1 cellular context compared by ENCODE assay signal in the genomic region with DNA sequence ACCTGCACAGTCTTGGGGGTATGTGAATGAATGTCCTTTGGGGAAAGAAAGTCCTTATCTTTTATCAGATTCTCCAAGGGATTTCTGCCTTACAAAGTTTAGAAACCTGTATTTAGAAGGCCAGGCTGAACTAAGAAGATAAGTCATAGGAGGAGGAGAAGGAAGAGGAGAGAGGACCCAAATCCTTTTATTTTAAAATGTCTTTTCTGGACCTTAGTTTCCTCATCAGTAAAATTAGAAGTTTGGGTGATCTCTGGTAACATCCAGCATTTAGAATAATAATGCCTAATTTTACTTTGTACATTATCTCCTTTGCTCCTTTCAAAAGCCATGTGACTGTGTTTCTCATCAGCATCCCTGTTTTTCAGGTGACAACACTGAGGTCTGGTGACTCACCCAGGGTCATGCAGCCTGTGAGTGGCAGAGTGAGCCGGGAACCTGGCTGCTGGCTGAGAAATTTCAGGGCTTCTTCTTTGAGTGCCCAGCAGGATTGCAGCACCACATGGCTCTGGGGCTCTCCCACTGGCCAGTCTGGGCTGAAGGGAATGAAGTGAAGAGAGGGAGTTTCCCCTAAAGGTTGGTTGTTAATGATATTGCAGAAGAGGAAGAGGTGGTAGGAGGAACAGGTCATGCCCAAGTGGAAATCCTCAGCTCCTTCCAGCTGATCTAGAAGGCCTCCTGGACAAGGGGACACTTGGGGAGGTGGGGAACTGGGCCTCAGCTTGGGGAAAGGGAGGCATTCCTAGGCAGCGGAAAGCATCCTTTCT.
A peak's percentile ranks its signal among the peaks of the same experiment; 100 is the strongest.
TF ChIP-seq lines count a peak whose summit lies in the region.

No MANE protein-coding gene starts in this region.

TF ChIP-seq in HepG2, 621 proteins besides CTCF, POLR2A, EP300 and RAD21 (continued from another document):
- TF ChIP-seq ZNF629 (CRISPR knock-in tag; conservative IDR thresholded peaks at IDR 0.05) (peak; percentile 80), HMGA1 (CRISPR knock-in tag; conservative IDR thresholded peaks at IDR 0.05) (no peak), FOXC1 (CRISPR knock-in tag; IDR thresholded peaks at IDR 0.05; ENCODE audit: borderline replicate concordance) (0 out of 2 replicates have a peak, but pooled peaks have one; percentile 2), CHD4 (IDR thresholded peaks at IDR 0.05; ENCODE audit: borderline replicate concordance, low read length) (0 out of 2 replicates have a peak, but pooled peaks have one; percentile 11), ATF3 (CRISPR knock-in tag; IDR thresholded peaks at IDR 0.05) (0 out of 2 replicates have a peak, but pooled peaks have one; percentile 48), ZNF3 (CRISPR knock-in tag; IDR thresholded peaks at IDR 0.05) (peak; percentile 71; the same call in 1 of the 2 replicates), ZNF335 (CRISPR knock-in tag; IDR thresholded peaks at IDR 0.05) (peak; percentile 26; the same call in 1 of the 2 replicates), HNRNPK (IDR thresholded peaks at IDR 0.05; ENCODE audit: low read depth, low read length, poor library complexity, severe bottlenecking) (no peak), YEATS2 (CRISPR knock-in tag; IDR thresholded peaks at IDR 0.05; ENCODE audit: borderline replicate concordance) (no peak), FOXK1 (CRISPR knock-in tag; IDR thresholded peaks at IDR 0.05; ENCODE audit: borderline replicate concordance, low read depth) (peak; percentile 30; the same call in 1 of the 2 replicates), CBX2 (IDR thresholded peaks at IDR 0.05; ENCODE audit: low read depth, low read length) (no peak), CBX2 (CRISPR knock-in tag; IDR thresholded peaks at IDR 0.05; ENCODE audit: low read depth) (0 out of 2 replicates have a peak, but pooled peaks have one; percentile 10), MAFF (IDR thresholded peaks at IDR 0.05; ENCODE audit: low read depth, low read length) (no peak), NRL (CRISPR knock-in tag; IDR thresholded peaks at IDR 0.05; ENCODE audit: borderline replicate concordance) (0 out of 2 replicates have a peak, but pooled peaks have one; percentile 40), ARNT2 (CRISPR knock-in tag; IDR thresholded peaks at IDR 0.05; ENCODE audit: low read depth) (no peak), GLI4 (CRISPR knock-in tag; IDR thresholded peaks at IDR 0.05; ENCODE audit: borderline replicate concordance) (0 out of 2 replicates have a peak, but pooled peaks have one; percentile 15), ZMYM3 (CRISPR knock-in tag; IDR thresholded peaks at IDR 0.05) (peak; percentile 73; the same call in 1 of the 2 replicates), ASH2L (IDR thresholded peaks at IDR 0.05; ENCODE audit: insufficient read length, low read depth, low read length) (peak; percentile 24)
- TF ChIP-seq, protein P1, sequence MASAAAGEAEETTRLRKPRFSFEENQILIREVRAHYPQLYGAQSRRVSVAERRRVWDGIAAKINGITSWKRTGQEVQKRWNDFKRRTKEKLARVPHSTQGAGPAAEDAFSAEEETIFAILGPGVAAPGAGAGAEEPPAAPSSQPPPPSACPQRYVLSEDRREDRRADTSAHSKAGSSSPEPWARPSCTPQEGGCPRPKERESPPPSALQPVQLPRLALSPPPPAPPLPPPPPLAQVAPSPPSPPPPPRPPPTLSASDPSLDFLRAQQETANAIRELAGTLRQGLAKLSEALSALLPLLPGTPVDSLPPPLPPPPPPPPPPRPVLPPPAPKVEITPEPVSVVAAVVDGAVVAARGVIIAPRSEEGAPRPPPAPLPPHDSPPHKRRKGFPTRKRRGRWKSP (CRISPR knock-in tag; IDR thresholded peaks at IDR 0.05), result 0 out of 2 replicates have a peak, but pooled peaks have one; percentile 23
- TF ChIP-seq, protein P2, sequence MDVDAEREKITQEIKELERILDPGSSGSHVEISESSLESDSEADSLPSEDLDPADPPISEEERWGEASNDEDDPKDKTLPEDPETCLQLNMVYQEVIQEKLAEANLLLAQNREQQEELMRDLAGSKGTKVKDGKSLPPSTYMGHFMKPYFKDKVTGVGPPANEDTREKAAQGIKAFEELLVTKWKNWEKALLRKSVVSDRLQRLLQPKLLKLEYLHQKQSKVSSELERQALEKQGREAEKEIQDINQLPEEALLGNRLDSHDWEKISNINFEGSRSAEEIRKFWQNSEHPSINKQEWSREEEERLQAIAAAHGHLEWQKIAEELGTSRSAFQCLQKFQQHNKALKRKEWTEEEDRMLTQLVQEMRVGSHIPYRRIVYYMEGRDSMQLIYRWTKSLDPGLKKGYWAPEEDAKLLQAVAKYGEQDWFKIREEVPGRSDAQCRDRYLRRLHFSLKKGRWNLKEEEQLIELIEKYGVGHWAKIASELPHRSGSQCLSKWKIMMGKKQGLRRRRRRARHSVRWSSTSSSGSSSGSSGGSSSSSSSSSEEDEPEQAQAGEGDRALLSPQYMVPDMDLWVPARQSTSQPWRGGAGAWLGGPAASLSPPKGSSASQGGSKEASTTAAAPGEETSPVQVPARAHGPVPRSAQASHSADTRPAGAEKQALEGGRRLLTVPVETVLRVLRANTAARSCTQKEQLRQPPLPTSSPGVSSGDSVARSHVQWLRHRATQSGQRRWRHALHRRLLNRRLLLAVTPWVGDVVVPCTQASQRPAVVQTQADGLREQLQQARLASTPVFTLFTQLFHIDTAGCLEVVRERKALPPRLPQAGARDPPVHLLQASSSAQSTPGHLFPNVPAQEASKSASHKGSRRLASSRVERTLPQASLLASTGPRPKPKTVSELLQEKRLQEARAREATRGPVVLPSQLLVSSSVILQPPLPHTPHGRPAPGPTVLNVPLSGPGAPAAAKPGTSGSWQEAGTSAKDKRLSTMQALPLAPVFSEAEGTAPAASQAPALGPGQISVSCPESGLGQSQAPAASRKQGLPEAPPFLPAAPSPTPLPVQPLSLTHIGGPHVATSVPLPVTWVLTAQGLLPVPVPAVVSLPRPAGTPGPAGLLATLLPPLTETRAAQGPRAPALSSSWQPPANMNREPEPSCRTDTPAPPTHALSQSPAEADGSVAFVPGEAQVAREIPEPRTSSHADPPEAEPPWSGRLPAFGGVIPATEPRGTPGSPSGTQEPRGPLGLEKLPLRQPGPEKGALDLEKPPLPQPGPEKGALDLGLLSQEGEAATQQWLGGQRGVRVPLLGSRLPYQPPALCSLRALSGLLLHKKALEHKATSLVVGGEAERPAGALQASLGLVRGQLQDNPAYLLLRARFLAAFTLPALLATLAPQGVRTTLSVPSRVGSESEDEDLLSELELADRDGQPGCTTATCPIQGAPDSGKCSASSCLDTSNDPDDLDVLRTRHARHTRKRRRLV (CRISPR knock-in tag; IDR thresholded peaks at IDR 0.05), result peak; percentile 24; the same call in 1 of the 2 replicates
